ENCODE assay signal across 16 cellular contexts in genomic region chr6:121596441-121596840, GRCh38.
DNase-seq lines count a peak whose midpoint lies in the region; ATAC-seq and TF ChIP-seq lines count a peak whose summit lies in the region.
"Had no signal": no experiment of that assay in that cellular context is flagged by ENCODE, and none has a peak within 500 bp of the region (broad histone marks: within the 10 kb centered on the region; RNA-seq: fewer than 3 reads in every experiment).

No MANE protein-coding gene starts in this region.

- H3K27ac ChIP-seq in HEK293 (ENCODE audit: extremely low read depth, low read depth, low read length) (no peak overlapping the region), testis (no peak overlapping the region)
- H3K27ac ChIP-seq: BLaER1 had no signal

- no peak overlapping the region for H3K4me3 ChIP-seq in HEK293 (ENCODE audit: low read depth, low read length)
- no peak overlapping the region for H3K4me3 ChIP-seq in MG63
- no peak overlapping the region for H3K4me3 ChIP-seq in choroid plexus epithelial cell (ENCODE audit: low read depth, low read length)
- no peak overlapping the region for H3K4me3 ChIP-seq in testis
- H3K4me3 ChIP-seq: BLaER1, GM12878, GM23338 had no signal

- H3K4me1 ChIP-seq in HEK293 (ENCODE audit: control insufficient read depth, insufficient read depth, low read length) (no peaks in the 10 kb centered on the region), testis (no peaks in the 10 kb centered on the region)
- H3K4me1 ChIP-seq: BLaER1 had no signal

- H3K27me3 ChIP-seq in MG63: no peaks in the 10 kb centered on the region
- no peaks in the 10 kb centered on the region for H3K27me3 ChIP-seq in testis
- H3K27me3 ChIP-seq: BLaER1 had no signal

- intact Hi-C loops in testis (cut with DNase I; ENCODE audit: low total_unique reads): no loop called here
- intact Hi-C loops in Right ventricle myocardium superior (cut with DNase I): no loop called here

- CTCF ChIA-PET in HEK293 (lab: Yijun Ruan, JAX): no interaction called here

- POLR2A ChIA-PET in HEK293 (lab: Yijun Ruan, JAX): no interaction called here

- H3K36me3 ChIP-seq in HEK293 (ENCODE audit: control insufficient read depth in 2 of 2, insufficient read depth in 1 of 2, low read length in 2 of 2): no peaks in the 10 kb centered on the region
- no peaks in the 10 kb centered on the region for H3K36me3 ChIP-seq in MG63
- H3K36me3 ChIP-seq in testis (ENCODE audit: low read depth, missing control alignments): no peaks in the 10 kb centered on the region
- H3K36me3 ChIP-seq: BLaER1 had no signal

- no peak for ATAC-seq in Right ventricle myocardium superior (ENCODE audit: poor library complexity)
- ATAC-seq in HG02885 (IDR thresholded peaks at IDR 0.05; ENCODE audit: poor library complexity, unreplicated experiment): no peak
- ATAC-seq in GM19328 (IDR thresholded peaks at IDR 0.05; ENCODE audit: unreplicated experiment): no peak
- ATAC-seq: GM12878, GM23338, HCT116 had no signal

- TF ChIP-seq POLR2A in testis (IDR thresholded peaks at IDR 0.05): no peak

- TF ChIP-seq CTCF in HEK293 (tag by site-specific recombination; IDR thresholded peaks at IDR 0.05) (no peak), choroid plexus epithelial cell (conservative IDR thresholded peaks at IDR 0.05; ENCODE audit: low read depth, low read length) (no peak), testis (IDR thresholded peaks at IDR 0.05) (no peak)

- H3K9me3 ChIP-seq in HEK293 (ENCODE audit: control insufficient read depth, insufficient read depth, low read depth, low read length) (no peaks in the 10 kb centered on the region), MG63 (no peaks in the 10 kb centered on the region), testis (no peaks in the 10 kb centered on the region)
- H3K9me3 ChIP-seq: BLaER1 had no signal

- peak; percentile 3 for DNase-seq in MG63
- peak; percentile 41 for DNase-seq in choroid plexus epithelial cell (ENCODE audit: low read depth)
- DNase-seq in testis: peak; percentile 66
- no peak for DNase-seq in Right ventricle myocardium superior
- DNase-seq: 8988T; CD4-positive, alpha-beta memory T cell; DMS79 treated with DMSO at 0.1 percent for 48 hours; EL; H7 had no signal

- 39 to 49% methylated on average over 4 of the region's 4 CpGs for WGBS in testis, 2 donors

TF ChIP-seq in HEK293, 187 proteins besides CTCF, POLR2A, EP300 and RAD21:
- TF ChIP-seq ZNF350 (tag by site-specific recombination; IDR thresholded peaks at IDR 0.05): no peak
- TF ChIP-seq ZNF560 (tag by site-specific recombination; IDR thresholded peaks at IDR 0.05; ENCODE audit: borderline replicate concordance): no peak
- TF ChIP-seq ZNF169 (tag by site-specific recombination; IDR thresholded peaks at IDR 0.05): no peak
- TF ChIP-seq ZNF692 (tag by site-specific recombination; IDR thresholded peaks at IDR 0.05): no peak
- TF ChIP-seq ZBTB26 (tag by site-specific recombination; optimal IDR thresholded peaks at IDR 0.05): no peak
- TF ChIP-seq ZNF114 (tag by site-specific recombination; IDR thresholded peaks at IDR 0.05): no peak
- peak; percentile 26; the same call in 1 of the 2 replicates for TF ChIP-seq GLIS1 (tag by site-specific recombination; IDR thresholded peaks at IDR 0.05)
TF ChIP-seq in HEK293: peak in this region for 1.
